22 cellular contexts compared by ENCODE assay signal in the genomic region with DNA sequence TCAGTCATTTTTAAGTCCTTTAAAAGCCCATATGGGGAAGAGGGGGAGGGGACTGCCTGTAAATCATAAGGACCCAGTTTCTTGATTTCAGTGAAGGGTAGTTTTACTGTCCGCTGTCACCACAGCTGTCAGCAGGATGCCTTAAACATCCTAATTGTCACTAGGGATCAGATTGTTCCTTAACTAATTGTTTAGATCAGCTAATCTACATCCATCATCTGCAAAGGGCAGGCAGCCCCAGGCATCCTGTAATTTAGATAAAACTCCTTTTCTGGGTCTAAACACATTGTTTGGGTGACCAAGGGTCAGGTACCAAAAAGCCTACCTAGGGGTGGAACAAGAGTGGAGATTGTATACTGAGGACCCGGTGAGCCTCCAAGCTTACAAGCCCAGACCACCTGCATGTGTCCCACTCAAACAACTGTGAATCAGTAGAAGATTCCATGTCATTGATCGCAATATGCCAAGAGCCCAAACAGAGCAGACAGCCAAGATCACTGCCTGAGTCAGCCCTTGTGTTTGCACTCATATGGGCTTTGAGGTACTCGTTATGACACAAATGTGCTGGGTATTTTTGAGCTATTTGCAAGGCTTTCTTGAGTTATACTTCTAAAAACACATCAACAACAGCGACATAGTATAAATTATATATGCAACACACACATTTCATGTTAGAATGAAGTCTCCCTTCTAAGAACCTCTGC.
DNase-seq lines count a peak whose midpoint lies in the region; TF ChIP-seq lines count a peak whose summit lies in the region.
"Had no signal": no experiment of that assay in that cellular context is flagged by ENCODE, and none has a peak within 500 bp of the region (broad histone marks: within the 10 kb centered on the region; RNA-seq: fewer than 3 reads in every experiment).

No MANE protein-coding gene starts in this region.

- 53 to 58% methylated on average over 5 of the region's 5 CpGs for WGBS in esophagus squamous epithelium, 2 donors
- 66 to 73% (median 68%) methylated on average over 5 of the region's 5 CpGs for WGBS in ovary, 3 donors

- intact Hi-C loops in esophagus squamous epithelium (cut with DNase I): loop anchor here (10.0 kb wide), 1 partner anchor 349 kb away; no protein-coding TSS in a partner anchor
- intact Hi-C loops in ovary (cut with DNase I): loop anchor here in 1 of 4 donors (5.0 kb wide), 1 partner anchor 289 kb away; no protein-coding TSS in a partner anchor

- H3K36me3 ChIP-seq in MG63 (no peaks in the 10 kb centered on the region), esophagus squamous epithelium (no peaks in the 10 kb centered on the region), ovary (no peaks in the 10 kb centered on the region)
- H3K36me3 ChIP-seq: upper lobe of right lung had no signal

- no peak for TF ChIP-seq EP300 in ovary (IDR thresholded peaks at IDR 0.05)

- no peaks in the 10 kb centered on the region for H3K9me3 ChIP-seq in MG63
- no peaks in the 10 kb centered on the region for H3K9me3 ChIP-seq in esophagus squamous epithelium
- H3K9me3 ChIP-seq in ovary: no peaks in the 10 kb centered on the region
- H3K9me3 ChIP-seq: upper lobe of right lung had no signal

- H3K27me3 ChIP-seq in MG63 (no peaks in the 10 kb centered on the region), esophagus squamous epithelium (peaks cover 0 to 40% (median 0%) of the 10 kb centered on the region in 4 donors), ovary (no peaks in the 10 kb centered on the region)

- TF ChIP-seq CTCF in fibroblast of the aortic adventitia (IDR thresholded peaks at IDR 0.05; ENCODE audit: insufficient read depth, low read length) (no peak), esophagus squamous epithelium (IDR thresholded peaks at IDR 0.05) (no peak), ovary (IDR thresholded peaks at IDR 0.05) (no peak)

- H3K27ac ChIP-seq in esophagus squamous epithelium (no peak overlapping the region), ovary (no peak overlapping the region)
- H3K27ac ChIP-seq: parathyroid adenoma, SK-N-MC, upper lobe of right lung had no signal

- H3K4me3 ChIP-seq in MG63: no peak overlapping the region
- no peak overlapping the region for H3K4me3 ChIP-seq in fibroblast of the aortic adventitia (ENCODE audit: low read depth, low read length)
- H3K4me3 ChIP-seq in esophagus squamous epithelium: no peak overlapping the region
- no peak overlapping the region for H3K4me3 ChIP-seq in ovary
- H3K4me3 ChIP-seq: lung, SK-N-MC, upper lobe of right lung had no signal

- no peak for TF ChIP-seq POLR2A in esophagus squamous epithelium (IDR thresholded peaks at IDR 0.05)
- TF ChIP-seq POLR2A in ovary (IDR thresholded peaks at IDR 0.05): no peak

- DNase-seq in ELF-1 (ENCODE audit: low read depth, low spot score) (peak; percentile 30), MG63 (peak; percentile 19), SK-N-DZ (ENCODE audit: low spot score) (peak; percentile 63), fibroblast of the aortic adventitia (ENCODE audit: low read depth) (peak; percentile 12), esophagus squamous epithelium (lab: John Stamatoyannopoulos, UW) (no peak), ureter (ENCODE audit: low spot score) (no peak), ovary (no peak), NCI-H2196 treated with DMSO at 0.1 percent for 48 hours (lab: John Stamatoyannopoulos, UW; ENCODE audit: unreplicated experiment) (no peak)
- DNase-seq: activated CD8-positive, alpha-beta T cell treated with anti-CD3 and anti-CD28 coated beads, Interleukin-2, amount 10 ng/mL, durations not matched to agents 7 days and 5 days; anterior cingulate cortex; caudate nucleus; head of caudate nucleus; NCI-H1105 treated with DMSO at 0.1 percent for 48 hours; NCI-H2081 treated with DMSO at 0.1 percent for 48 hours; NCI-H446; right cardiac atrium; stimulated activated CD4-positive, alpha-beta T cell treated with anti-CD3 and anti-CD28 coated beads, Interleukin-4, amount 100 ng/mL, for 1 hour; T-helper 2 cell; upper lobe of right lung had no signal

- no peaks in the 10 kb centered on the region for H3K4me1 ChIP-seq in esophagus squamous epithelium
- H3K4me1 ChIP-seq in ovary (ENCODE audit: insufficient read depth): no peaks in the 10 kb centered on the region
- H3K4me1 ChIP-seq: parathyroid adenoma, upper lobe of right lung had no signal

Comparison
In these comparisons a context has a peak if more than half of its experiments do, and no peak if none do; other contexts are left out.
1. DNase-seq: peak in ELF-1 (single experiment), MG63 (single experiment), SK-N-DZ (single experiment) and fibroblast of the aortic adventitia (single experiment); none in esophagus squamous epithelium (single experiment), ureter (single experiment), ovary (0 of 5) and NCI-H2196 treated with DMSO at 0.1 percent for 48 hours (single experiment).